Comparison of ENCODE assay signal across 18 cellular contexts in genomic region chr7:72244826-72245398, GRCh38.
DNase-seq lines count a peak whose midpoint lies in the region; ATAC-seq and TF ChIP-seq lines count a peak whose summit lies in the region.
"Had no signal": no experiment of that assay in that cellular context is flagged by ENCODE, and none has a peak within 500 bp of the region (broad histone marks: within the 10 kb centered on the region; RNA-seq: fewer than 3 reads in every experiment).

No MANE protein-coding gene starts in this region.

- H3K4me1 ChIP-seq in psoas muscle: no peaks in the 10 kb centered on the region
- H3K4me1 ChIP-seq: A549 had no signal

- H3K9me3 Mint-ChIP-seq in activated CD4-positive, alpha-beta T cell treated with anti-CD3 and anti-CD28 coated beads for 36 hours (ENCODE audit: low read depth): peaks cover 4% of the 10 kb centered on the region
- peaks cover 14% of the 10 kb centered on the region for H3K9me3 Mint-ChIP-seq in activated CD4-positive, alpha-beta T cell treated with anti-CD3 and anti-CD28 coated beads, Interleukin-2, amount 10 ng/mL, durations not matched to agents 7 days and 5 days

- H3K4me3 ChIP-seq in psoas muscle: no peak overlapping the region
- H3K4me3 ChIP-seq: A549, GM12878 had no signal

- TF ChIP-seq CTCF in psoas muscle (IDR thresholded peaks at IDR 0.05): no peak

- no peaks in the 10 kb centered on the region for H3K36me3 Mint-ChIP-seq in activated CD4-positive, alpha-beta T cell treated with anti-CD3 and anti-CD28 coated beads for 36 hours (ENCODE audit: low read depth)
- no peaks in the 10 kb centered on the region for H3K36me3 Mint-ChIP-seq in activated CD4-positive, alpha-beta T cell treated with anti-CD3 and anti-CD28 coated beads, Interleukin-2, amount 10 ng/mL, durations not matched to agents 7 days and 5 days (ENCODE audit: low read depth)

- intact Hi-C loops in activated CD4-positive, alpha-beta T cell treated with anti-CD3 and anti-CD28 coated beads for 36 hours (cut with DNase I, micrococcal nuclease): no loop called here
- intact Hi-C loops in psoas muscle (cut with DNase I): no loop called here

- CTCF ChIA-PET in activated CD4-positive, alpha-beta T cell treated with anti-CD3 and anti-CD28 coated beads for 36 hours (lab: Charles Lee): no interaction called here
- CTCF ChIA-PET in activated CD4-positive, alpha-beta T cell treated with anti-CD3 and anti-CD28 coated beads, Interleukin-2, amount 10 ng/mL, durations not matched to agents 7 days and 5 days (lab: Charles Lee): no interaction called here

- DNase-seq in activated CD4-positive, alpha-beta T cell treated with anti-CD3 and anti-CD28 coated beads for 36 hours: peak; percentile 3
- DNase-seq in activated CD4-positive, alpha-beta T cell treated with anti-CD3 and anti-CD28 coated beads, Interleukin-2, amount 10 ng/mL, durations not matched to agents 7 days and 5 days: no peak
- DNase-seq in LoVo (ENCODE audit: low spot score): peak; percentile 32
- DNase-seq in caudate nucleus (lab: John Stamatoyannopoulos, UW): peak in 40 of 61 donors; percentile 3 to 85 (median 30)
- DNase-seq in putamen (ENCODE audit: low spot score): peak; percentile 70
- no peak for DNase-seq in H4 (ENCODE audit: low spot score)
- DNase-seq in psoas muscle: no peak
- DNase-seq: AML-193; CD4-positive, alpha-beta T cell; DMS153; DMS79 treated with DMSO at 0.1 percent for 48 hours; EL; GOT3; H9 had no signal

- no peak for ATAC-seq in activated CD4-positive, alpha-beta T cell treated with anti-CD3 and anti-CD28 coated beads for 36 hours
- ATAC-seq in psoas muscle: no peak
- ATAC-seq: A549, GM12878 had no signal

- H3K36me3 ChIP-seq in psoas muscle (ENCODE audit: insufficient read depth in 1 of 2, low read depth in 1 of 2): no peaks in the 10 kb centered on the region

- H3K27me3 ChIP-seq in psoas muscle (ENCODE audit: insufficient read depth in 3 of 3, low read length in 2 of 3): no peaks in the 10 kb centered on the region

- POLR2A ChIA-PET in activated CD4-positive, alpha-beta T cell treated with anti-CD3 and anti-CD28 coated beads for 36 hours (lab: Charles Lee): no interaction called here
- POLR2A ChIA-PET in activated CD4-positive, alpha-beta T cell treated with anti-CD3 and anti-CD28 coated beads, Interleukin-2, amount 10 ng/mL, durations not matched to agents 7 days and 5 days (lab: Charles Lee): no interaction called here

- no peaks in the 10 kb centered on the region for H3K9me3 ChIP-seq in psoas muscle
- H3K9me3 ChIP-seq: A549 had no signal

- 76 to 82% (median 82%) methylated on average over 10 of the region's 10 CpGs for WGBS in psoas muscle, 3 donors

- H3K27me3 Mint-ChIP-seq in activated CD4-positive, alpha-beta T cell treated with anti-CD3 and anti-CD28 coated beads for 36 hours: no peaks in the 10 kb centered on the region
- no peaks in the 10 kb centered on the region for H3K27me3 Mint-ChIP-seq in activated CD4-positive, alpha-beta T cell treated with anti-CD3 and anti-CD28 coated beads, Interleukin-2, amount 10 ng/mL, durations not matched to agents 7 days and 5 days
- H3K27me3 Mint-ChIP-seq: CD4-positive, alpha-beta T cell had no signal

- no peak overlapping the region for H3K4me3 Mint-ChIP-seq in activated CD4-positive, alpha-beta T cell treated with anti-CD3 and anti-CD28 coated beads for 36 hours
- no peak overlapping the region for H3K4me3 Mint-ChIP-seq in activated CD4-positive, alpha-beta T cell treated with anti-CD3 and anti-CD28 coated beads, Interleukin-2, amount 10 ng/mL, durations not matched to agents 7 days and 5 days
- H3K4me3 Mint-ChIP-seq: CD4-positive, alpha-beta T cell; H9 had no signal

- no peak overlapping the region for H3K27ac Mint-ChIP-seq in activated CD4-positive, alpha-beta T cell treated with anti-CD3 and anti-CD28 coated beads for 36 hours
- no peak overlapping the region for H3K27ac Mint-ChIP-seq in activated CD4-positive, alpha-beta T cell treated with anti-CD3 and anti-CD28 coated beads, Interleukin-2, amount 10 ng/mL, durations not matched to agents 7 days and 5 days
- H3K27ac Mint-ChIP-seq: CD4-positive, alpha-beta T cell; H9 had no signal

- H3K27ac ChIP-seq in caudate nucleus (ENCODE audit: low read depth, low read length): no peak overlapping the region
- H3K27ac ChIP-seq in psoas muscle: no peak overlapping the region
- H3K27ac ChIP-seq: 22Rv1, A549, C4-2B had no signal

- no peaks in the 10 kb centered on the region for H3K4me1 Mint-ChIP-seq in activated CD4-positive, alpha-beta T cell treated with anti-CD3 and anti-CD28 coated beads for 36 hours
- no peaks in the 10 kb centered on the region for H3K4me1 Mint-ChIP-seq in activated CD4-positive, alpha-beta T cell treated with anti-CD3 and anti-CD28 coated beads, Interleukin-2, amount 10 ng/mL, durations not matched to agents 7 days and 5 days

Comparison
In these comparisons a context has a peak if more than half of its experiments do, and no peak if none do; other contexts are left out.
1. DNase-seq: peak in activated CD4-positive, alpha-beta T cell treated with anti-CD3 and anti-CD28 coated beads for 36 hours (single experiment), LoVo (single experiment), caudate nucleus (40 of 61) and putamen (single experiment); none in activated CD4-positive, alpha-beta T cell treated with anti-CD3 and anti-CD28 coated beads, Interleukin-2, amount 10 ng/mL, durations not matched to agents 7 days and 5 days (single experiment), H4 (single experiment) and psoas muscle (0 of 2).